8 cellular contexts compared by ENCODE assay signal in the genomic region with DNA sequence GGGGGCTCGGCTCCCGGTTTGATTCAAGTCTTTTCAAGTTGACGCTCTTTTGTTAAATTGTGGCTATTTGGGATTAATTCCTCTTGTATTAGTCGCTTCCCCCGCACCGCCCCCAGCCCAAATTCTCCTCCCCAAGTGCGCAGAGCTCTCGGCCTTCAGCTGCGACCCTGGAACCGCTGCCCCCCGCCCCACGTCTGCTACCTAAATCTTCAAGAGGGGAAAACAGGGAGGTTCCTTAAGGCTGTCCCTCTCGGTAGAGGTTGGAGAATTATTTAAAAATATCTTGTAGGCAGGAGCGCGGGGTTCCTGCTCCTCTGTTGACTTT. TPM values are rescaled to one million over a fixed set of nuclear protein-coding genes. Genes with fewer than 3 reads are reported as not detected.
DNase-seq lines count a peak whose midpoint lies in the region; ATAC-seq, FAIRE-seq and TF ChIP-seq lines count a peak whose summit lies in the region.

No MANE protein-coding gene starts in this region.

- peak overlapping the region; percentile 72 to 80 (median 80) for H3K9ac ChIP-seq in skeletal muscle tissue (ENCODE audit: low read depth in 1 of 3, low read length in 3 of 3)

- DNase-seq in GM23338 (ENCODE audit: low spot score) (no peak), right cardiac atrium (peak in 1 of 3 donors; percentile 67), GM12892 (ENCODE audit: insufficient read length) (no peak), sciatic nerve (ENCODE audit: low spot score) (no peak)
- DNase-seq in activated CD8-positive, alpha-beta T cell treated with anti-CD3 and anti-CD28 coated beads, Interleukin-2, amount 10 ng/mL, durations not matched to agents 7 days and 5 days, result no peak

- H3F3A ChIP-seq in GM23338 (replicated peaks; ENCODE audit: low read depth), result no peaks in the 10 kb centered on the region

- H3K27me3 ChIP-seq in GM23338 (ENCODE audit: insufficient read depth) (peaks cover 62% of the 10 kb centered on the region), right cardiac atrium (ENCODE audit: control insufficient read depth, insufficient read depth) (no peaks in the 10 kb centered on the region), skeletal muscle tissue (ENCODE audit: control insufficient read depth in 3 of 3, insufficient read depth in 3 of 3, low read length in 3 of 3) (no peaks in the 10 kb centered on the region)

- CTCF ChIA-PET in activated CD8-positive, alpha-beta T cell treated with anti-CD3 and anti-CD28 coated beads, Interleukin-2, amount 10 ng/mL, durations not matched to agents 7 days and 5 days (lab: Charles Lee), result interaction anchor here (1.9 kb wide), 1 partner anchor 14 kb away, joined by 5 read pairs; no protein-coding TSS in a partner anchor

- no peaks in the 10 kb centered on the region for H3K9me3 Mint-ChIP-seq in GM23338
- H3K9me3 Mint-ChIP-seq in activated CD8-positive, alpha-beta T cell treated with anti-CD3 and anti-CD28 coated beads, Interleukin-2, amount 10 ng/mL, durations not matched to agents 7 days and 5 days (ENCODE audit: insufficient read depth), result no peaks in the 10 kb centered on the region

- peaks cover 3% of the 10 kb centered on the region for H3K4me1 Mint-ChIP-seq in GM23338
- H3K4me1 Mint-ChIP-seq in activated CD8-positive, alpha-beta T cell treated with anti-CD3 and anti-CD28 coated beads, Interleukin-2, amount 10 ng/mL, durations not matched to agents 7 days and 5 days (ENCODE audit: low read depth), result peaks cover 15% of the 10 kb centered on the region

- H3K4me3 ChIP-seq in GM23338 (peak overlapping the region; percentile 67), right cardiac atrium (ENCODE audit: low read length) (peak overlapping the region; percentile 95), skeletal muscle tissue (ENCODE audit: low read length in 3 of 3) (peak overlapping the region; percentile 69 to 75 (median 73))

- H3K36me3 ChIP-seq in GM23338 (ENCODE audit: insufficient read depth) (no peaks in the 10 kb centered on the region), skeletal muscle tissue (ENCODE audit: control insufficient read depth in 3 of 3, insufficient read depth in 3 of 3, low read length in 3 of 3) (no peaks in the 10 kb centered on the region)

- H3K9me3 ChIP-seq in right cardiac atrium (ENCODE audit: control insufficient read depth, low read length), result no peaks in the 10 kb centered on the region
- H3K9me3 ChIP-seq in skeletal muscle tissue (ENCODE audit: control insufficient read depth in 3 of 3, low read length in 3 of 3), result no peaks in the 10 kb centered on the region

- H3K27ac Mint-ChIP-seq in GM23338, result no peak overlapping the region
- peak overlapping the region; percentile 87 for H3K27ac Mint-ChIP-seq in activated CD8-positive, alpha-beta T cell treated with anti-CD3 and anti-CD28 coated beads, Interleukin-2, amount 10 ng/mL, durations not matched to agents 7 days and 5 days

- H3K4me2 ChIP-seq in GM23338, result peak overlapping the region; percentile 84

- FAIRE-seq in GM12892 (lab: Jason Lieb, UNC), result no peak

- no peak overlapping the region for H3K27ac ChIP-seq in GM23338 (ENCODE audit: low read depth)
- H3K27ac ChIP-seq in right cardiac atrium (ENCODE audit: low read length), result peak overlapping the region; percentile 92
- H3K27ac ChIP-seq in skeletal muscle tissue (ENCODE audit: low read depth, low read length), result peak overlapping the region; percentile 91

- peaks cover 29% of the 10 kb centered on the region for H3K27me3 Mint-ChIP-seq in GM23338 (ENCODE audit: insufficient read depth, low read depth, poor library complexity)
- H3K27me3 Mint-ChIP-seq in activated CD8-positive, alpha-beta T cell treated with anti-CD3 and anti-CD28 coated beads, Interleukin-2, amount 10 ng/mL, durations not matched to agents 7 days and 5 days (ENCODE audit: low read depth), result no peaks in the 10 kb centered on the region

- H3K9me2 ChIP-seq in GM23338 (ENCODE audit: insufficient read depth), result no peaks in the 10 kb centered on the region

- H3K36me3 Mint-ChIP-seq in GM23338 (ENCODE audit: low read depth), result no peaks in the 10 kb centered on the region
- peaks cover 7% of the 10 kb centered on the region for H3K36me3 Mint-ChIP-seq in activated CD8-positive, alpha-beta T cell treated with anti-CD3 and anti-CD28 coated beads, Interleukin-2, amount 10 ng/mL, durations not matched to agents 7 days and 5 days (ENCODE audit: low read depth)

- no peak for TF ChIP-seq POLR2A in GM12892 (IDR thresholded peaks at IDR 0.05; ENCODE audit: low read depth, low read length)

- intact Hi-C loops in right cardiac atrium (cut with DNase I), result no loop called here
- intact Hi-C loops in sciatic nerve (cut with DNase I), result no loop called here

- POLR2A ChIA-PET in activated CD8-positive, alpha-beta T cell treated with anti-CD3 and anti-CD28 coated beads, Interleukin-2, amount 10 ng/mL, durations not matched to agents 7 days and 5 days (lab: Charles Lee), result interaction anchor here (0.6 kb wide), 1 partner anchor 11 kb away, joined by 3 read pairs; no protein-coding TSS in a partner anchor

- peak overlapping the region; percentile 82 for H3K4me3 Mint-ChIP-seq in GM23338
- H3K4me3 Mint-ChIP-seq in activated CD8-positive, alpha-beta T cell treated with anti-CD3 and anti-CD28 coated beads, Interleukin-2, amount 10 ng/mL, durations not matched to agents 7 days and 5 days, result peak overlapping the region; percentile 83

- WGBS in right cardiac atrium, result under 1% methylated on average over 15 of the region's 15 CpGs

- peak overlapping the region; percentile 93 for H2AFZ ChIP-seq in GM23338

- H3K4me1 ChIP-seq in GM23338 (ENCODE audit: insufficient read depth) (no peaks in the 10 kb centered on the region), right cardiac atrium (ENCODE audit: control insufficient read depth, insufficient read depth, low read length) (no peaks in the 10 kb centered on the region), skeletal muscle tissue (ENCODE audit: control insufficient read depth in 3 of 3, insufficient read depth in 3 of 3, low read length in 3 of 3) (peaks cover 0 to 4% (median 0%) of the 10 kb centered on the region in 3 donors)

- no peak for TF ChIP-seq CTCF in GM23338 (conservative IDR thresholded peaks at IDR 0.05; ENCODE audit: low read depth in 2 of 2)

- ATAC-seq in GM23338, result no peak
- no peak for ATAC-seq in activated CD8-positive, alpha-beta T cell treated with anti-CD3 and anti-CD28 coated beads, Interleukin-2, amount 10 ng/mL, durations not matched to agents 7 days and 5 days
- no peak for ATAC-seq in right cardiac atrium
- ATAC-seq in GM18519 (IDR thresholded peaks at IDR 0.05; ENCODE audit: low FRiP score, unreplicated experiment), result no peak
- no peak for ATAC-seq in sciatic nerve
- no peak for ATAC-seq in GM21423 (IDR thresholded peaks at IDR 0.05; ENCODE audit: unreplicated experiment)

- peaks cover 7% of the 10 kb centered on the region for H4K20me1 ChIP-seq in GM23338 (replicated peaks; ENCODE audit: insufficient read depth)

- H3K79me2 ChIP-seq in GM23338 (replicated peaks; ENCODE audit: insufficient read depth), result peaks cover 20% of the 10 kb centered on the region

TF ChIP-seq in GM23338, 12 proteins besides CTCF, POLR2A, EP300 and RAD21 (continues in another document):
- TF ChIP-seq STAT1 (IDR thresholded peaks at IDR 0.05; ENCODE audit: unreplicated experiment), result no peak

RNA-seq across cellular contexts. Expression of a gene that starts 0.9 kb away (rescaled TPM):
- 10.3 and 12.2 TPM in 2 replicates for total RNA-seq in GM23338 (2014; rRNA removed; shearing (Covaris generic))
- polyA plus RNA-seq in GM23338 (2016; fragmentation: Nextera tagmentation; extraction: Ambion mirVana) (3.2 and 3.3 TPM in 2 replicates), right cardiac atrium (11.1 TPM)
- 10 to 100 TPM; 80.2 to 82.0 TPM for total RNA-seq in activated CD8-positive, alpha-beta T cell treated with anti-CD3 and anti-CD28 coated beads, Interleukin-2, amount 10 ng/mL, durations not matched to agents 7 days and 5 days
- total RNA-seq in right cardiac atrium (10 to 100 TPM; 25.2 to 37.4 (median 29.3) TPM), skeletal muscle tissue (51.1 TPM), sciatic nerve (43.6 TPM)
- 18.8 TPM for polyA plus RNA-seq in GM12892 (2012; ENCODE audit: missing spikeins)
